Comparison of ENCODE assay signal across 9 cellular contexts in genomic region chr17:82358467-82359350, GRCh38. TPM values are rescaled to one million over a fixed set of nuclear protein-coding genes. Genes with fewer than 3 reads are reported as not detected.
DNase-seq lines count a peak whose midpoint lies in the region; ATAC-seq, FAIRE-seq and TF ChIP-seq lines count a peak whose summit lies in the region.
"Had no signal": no experiment of that assay in that cellular context is flagged by ENCODE, and none has a peak within 500 bp of the region (broad histone marks: within the 10 kb centered on the region; RNA-seq: fewer than 3 reads in every experiment).

TSS of gene TEX19 (plus strand) at chr17:82359247. CDS start at chr17:82362151, 2,904 bp downstream.

- peaks cover 0 to 14% (median 12%) of the 10 kb centered on the region in 4 donors for H3K4me1 ChIP-seq in esophagus muscularis mucosa

- no peak for TF ChIP-seq EP300 in esophagus muscularis mucosa (IDR thresholded peaks at IDR 0.05)

- FAIRE-seq in frontal cortex (lab: Jason Lieb, UNC) = no peak

- WGBS in esophagus muscularis mucosa = 64% methylated on average over 19 of the region's 21 CpGs

- TF ChIP-seq CTCF in activated CD8-positive, alpha-beta T cell treated with anti-CD3 and anti-CD28 coated beads for 36 hours (IDR thresholded peaks at IDR 0.05) = no peak
- TF ChIP-seq CTCF in esophagus muscularis mucosa (IDR thresholded peaks at IDR 0.05) = no peak

- peaks cover 10% of the 10 kb centered on the region for H3K4me1 Mint-ChIP-seq in activated CD8-positive, alpha-beta T cell treated with anti-CD3 and anti-CD28 coated beads for 36 hours (ENCODE audit: low read depth)

- no peaks in the 10 kb centered on the region for H3K36me3 Mint-ChIP-seq in activated CD8-positive, alpha-beta T cell treated with anti-CD3 and anti-CD28 coated beads for 36 hours (ENCODE audit: low read depth)

- TF ChIP-seq POLR2A in esophagus muscularis mucosa (IDR thresholded peaks at IDR 0.05; ENCODE audit: low read depth) = no peak

- no peak within 1 kb of the TSS for H3K27ac Mint-ChIP-seq in activated CD8-positive, alpha-beta T cell treated with anti-CD3 and anti-CD28 coated beads for 36 hours

- H3K4me3 ChIP-seq in esophagus muscularis mucosa = no peak within 1 kb of the TSS

- H3K9me3 Mint-ChIP-seq in activated CD8-positive, alpha-beta T cell treated with anti-CD3 and anti-CD28 coated beads for 36 hours = no peaks in the 10 kb centered on the region

- CTCF ChIA-PET in activated CD8-positive, alpha-beta T cell treated with anti-CD3 and anti-CD28 coated beads for 36 hours (lab: Charles Lee) = interaction anchor here (0.6 to 1.3 kb wide), 4 partner anchors 9 to 193 kb away, joined by 3 to 6 read pairs (median 4); no protein-coding TSS in a partner anchor

- ATAC-seq in activated CD8-positive, alpha-beta T cell treated with anti-CD3 and anti-CD28 coated beads for 36 hours = peak; percentile 89
- no peak for ATAC-seq in HG02763 (IDR thresholded peaks at IDR 0.05; ENCODE audit: unreplicated experiment)

- H3K27ac ChIP-seq in esophagus muscularis mucosa (replicated peaks in 1 of 4) = no peak within 1 kb of the TSS

- H3K4me3 Mint-ChIP-seq in activated CD8-positive, alpha-beta T cell treated with anti-CD3 and anti-CD28 coated beads for 36 hours = peak within 1 kb of the TSS; percentile 7

- POLR2A ChIA-PET in activated CD8-positive, alpha-beta T cell treated with anti-CD3 and anti-CD28 coated beads for 36 hours (lab: Charles Lee) = no interaction called here

- intact Hi-C loops in activated CD8-positive, alpha-beta T cell treated with anti-CD3 and anti-CD28 coated beads for 36 hours (cut with micrococcal nuclease) = no loop called here
- intact Hi-C loops in esophagus muscularis mucosa (cut with DNase I) = no loop called here

- peaks cover 0 to 35% (median 5%) of the 10 kb centered on the region in 4 donors for H3K27me3 ChIP-seq in esophagus muscularis mucosa

- DNase-seq in stimulated activated CD4-positive, alpha-beta T cell treated with anti-CD3 and anti-CD28 coated beads, Interleukin-4, amount 100 ng/mL, for 24 hours = peak; percentile 21
- DNase-seq in stimulated activated CD4-positive, alpha-beta T cell treated with anti-CD3 and anti-CD28 coated beads, Interleukin-12 subunit alpha, Interleukin-12 subunit beta, amount 100 ng/mL, for 4 hours = no peak
- DNase-seq in NCI-H146 treated with DMSO at 0.1 percent for 48 hours (lab: John Stamatoyannopoulos, UW; ENCODE audit: unreplicated experiment) = peak; percentile 14
- DNase-seq in activated CD8-positive, alpha-beta T cell treated with anti-CD3 and anti-CD28 coated beads for 36 hours = peak; percentile 58
- no peak for DNase-seq in frontal cortex (ENCODE audit: low spot score in 2 of 2)
- no peak for DNase-seq in 8988T
- no peak for DNase-seq in esophagus muscularis mucosa (ENCODE audit: extremely low spot score)
- DNase-seq: foreskin melanocyte had no signal

- H3K9me3 ChIP-seq in esophagus muscularis mucosa = no peaks in the 10 kb centered on the region

- H3K27me3 Mint-ChIP-seq in activated CD8-positive, alpha-beta T cell treated with anti-CD3 and anti-CD28 coated beads for 36 hours = peaks cover 12% of the 10 kb centered on the region

- no peaks in the 10 kb centered on the region for H3K36me3 ChIP-seq in esophagus muscularis mucosa

RNA-seq across cellular contexts. Expression of gene TEX19, which starts in this region (rescaled TPM):
- not detected for total RNA-seq in activated CD8-positive, alpha-beta T cell treated with anti-CD3 and anti-CD28 coated beads for 36 hours
- total RNA-seq in frontal cortex (not detected), esophagus muscularis mucosa (not detected)

Comparison
In these comparisons a context has a peak if more than half of its experiments do, and no peak if none do; other contexts are left out.
1. DNase-seq: peak in stimulated activated CD4-positive, alpha-beta T cell treated with anti-CD3 and anti-CD28 coated beads, Interleukin-4, amount 100 ng/mL, for 24 hours (single experiment) and NCI-H146 treated with DMSO at 0.1 percent for 48 hours (single experiment); none in stimulated activated CD4-positive, alpha-beta T cell treated with anti-CD3 and anti-CD28 coated beads, Interleukin-12 subunit alpha, Interleukin-12 subunit beta, amount 100 ng/mL, for 4 hours (single experiment), frontal cortex (0 of 2), 8988T (single experiment) and esophagus muscularis mucosa (single experiment).
2. Peak in DNase-seq and ATAC-seq in activated CD8-positive, alpha-beta T cell treated with anti-CD3 and anti-CD28 coated beads for 36 hours; RNA of the gene not detected or under 1 TPM.